6 cellular contexts compared by ENCODE assay signal in genomic region chr2:99153921-99154604, GRCh38. TPM values are rescaled to one million over a fixed set of nuclear protein-coding genes. Genes with fewer than 3 reads are reported as not detected.
DNase-seq lines count a peak whose midpoint lies in the region; ATAC-seq, FAIRE-seq and TF ChIP-seq lines count a peak whose summit lies in the region.

No MANE protein-coding gene starts in this region.

- H3K4me3 ChIP-seq in HUES48 (ENCODE audit: low read depth, low read length): peak overlapping the region; percentile 93
- H3K4me3 ChIP-seq in pancreas: peak overlapping the region; percentile 49 to 61 (median 59)

- H3K27me3 ChIP-seq in HUES48 (ENCODE audit: control insufficient read depth, insufficient read depth, low read length) (no peaks in the 10 kb centered on the region), pancreas (no peaks in the 10 kb centered on the region)

- no peak overlapping the region for H3K27ac ChIP-seq in HUES48 (ENCODE audit: low read depth, low read length)
- peak overlapping the region; percentile 93 for H3K27ac ChIP-seq in caudate nucleus (ENCODE audit: low read depth, low read length)
- peak overlapping the region; percentile 74 to 96 (median 88) for H3K27ac ChIP-seq in pancreas

- 23 to 24% methylated on average over 12 of the region's 12 CpGs for WGBS in pancreas, 2 donors

- H3K36me3 ChIP-seq in HUES48 (ENCODE audit: control insufficient read depth, insufficient read depth, low read length) (peaks cover 16% of the 10 kb centered on the region), pancreas (no peaks in the 10 kb centered on the region)

- H3K4me1 ChIP-seq in HUES48 (ENCODE audit: control insufficient read depth, insufficient read depth, low read length) (peaks cover 5% of the 10 kb centered on the region), pancreas (peaks cover 0 to 5% (median 4%) of the 10 kb centered on the region in 3 donors)

- TF ChIP-seq CTCF in pancreas (IDR thresholded peaks at IDR 0.05): no peak

- FAIRE-seq in pancreas (lab: Jason Lieb, UNC): no peak

- ATAC-seq in pancreas: peak; percentile 7 to 19 (median 15)
- ATAC-seq in HG03460 (IDR thresholded peaks at IDR 0.05; ENCODE audit: unreplicated experiment): no peak

- H3K9ac ChIP-seq in HUES48 (ENCODE audit: low read depth, low read length): peak overlapping the region; percentile 90

- DNase-seq in caudate nucleus (lab: John Stamatoyannopoulos, UW) (peak in 6 of 61 donors; percentile 3 to 40 (median 14)), pancreas (no peak), SKM-1 treated with dmso at 0.1 percent for 144 hours (lab: John Stamatoyannopoulos, UW; ENCODE audit: unreplicated experiment) (no peak)
- no peak for DNase-seq in stimulated activated CD8-positive, alpha-beta memory T cell treated with anti-CD3 and anti-CD28 coated beads, Interleukin-4, amount 100 ng/mL, for 48 hours

- H3K9me3 ChIP-seq in HUES48 (ENCODE audit: control insufficient read depth, insufficient read depth, low read length) (no peaks in the 10 kb centered on the region), pancreas (no peaks in the 10 kb centered on the region)

- intact Hi-C loops in pancreas (cut with DNase I): no loop called here

RNA-seq across cellular contexts. Expression of gene TSGA10, which starts 0.7 kb away (rescaled TPM):
- total RNA-seq in pancreas: 1 to 10 TPM; 3.9 to 8.0 (median 6.5) TPM
- 10 to 100 TPM in 1 of 2 donors, 1 to 10 TPM in 1; 3.5 to 10.1 TPM for polyA plus RNA-seq in pancreas

RNA-seq across cellular contexts. Expression of gene LIPT1, which starts 0.7 kb away (rescaled TPM):
- 1 to 10 TPM; 3.1 to 4.2 (median 3.8) TPM for total RNA-seq in pancreas
- 10 to 100 TPM in 1 of 2 donors, 1 to 10 TPM in 1; 7.0 to 10.5 TPM for polyA plus RNA-seq in pancreas

RNA-seq across cellular contexts. Expression of gene C2orf15, which starts 12.6 kb away (rescaled TPM):
- total RNA-seq in pancreas: 1 to 10 TPM in 5 of 6 donors, under 1 TPM in 1; 0.63 to 3.1 (median 1.5) TPM
- 1 to 10 TPM; 1.4 to 5.2 TPM for polyA plus RNA-seq in pancreas

RNA-seq across cellular contexts. Expression of gene MITD1, which starts 26.8 kb away (rescaled TPM):
- total RNA-seq in pancreas: 10 to 100 TPM in 1 of 6 donors, 1 to 10 TPM in 5; 5.6 to 13.9 (median 7.5) TPM
- polyA plus RNA-seq in pancreas: 10 to 100 TPM; 20.7 to 27.0 TPM

RNA-seq across cellular contexts. Expression of gene MRPL30, which starts 26.9 kb away (rescaled TPM):
- total RNA-seq in pancreas: 10 to 100 TPM in 5 of 6 donors, 1 to 10 TPM in 1; 8.8 to 14.8 (median 12.2) TPM
- polyA plus RNA-seq in pancreas: 10 to 100 TPM in 1 of 2 donors, 1 to 10 TPM in 1; 9.4 to 11.6 TPM
